ENCODE assay signal across 1 cellular context in genomic region chr1:109732390-109732763, GRCh38.
TF ChIP-seq lines count a peak whose summit lies in the region.

No MANE protein-coding gene starts in this region.

TF ChIP-seq in HepG2, 621 proteins besides CTCF, POLR2A, EP300 and RAD21:
- TF ChIP-seq ZFAT (CRISPR knock-in tag; conservative IDR thresholded peaks at IDR 0.05) (no peak), ISL2 (CRISPR knock-in tag; IDR thresholded peaks at IDR 0.05) (no peak)
